ENCODE assay signal across 8 cellular contexts in genomic region chrX:56812515-56813105, GRCh38.
DNase-seq lines count a peak whose midpoint lies in the region; ATAC-seq and TF ChIP-seq lines count a peak whose summit lies in the region.

No MANE protein-coding gene starts in this region.

- peak in 4 of 6 experiments; percentile 10 to 72 (median 70) for DNase-seq in stimulated activated naive CD4-positive, alpha-beta T cell (lab: John Stamatoyannopoulos, UW)
- no peak for DNase-seq in stimulated activated naive CD4-positive, alpha-beta T cell treated with Interleukin-2 at 50 U/mL for 16 hours (lab: John Stamatoyannopoulos, UW)
- peak; percentile 42 for DNase-seq in activated CD8-positive, alpha-beta T cell treated with anti-CD3 and anti-CD28 coated beads for 36 hours
- DNase-seq in memory B cell (ENCODE audit: low spot score in 2 of 2) (peak in 1 of 2 donors; percentile 19), DMS53 (lab: John Stamatoyannopoulos, UW) (no peak), NCI-H187 (lab: John Stamatoyannopoulos, UW) (no peak), NCI-H1436 treated with DMSO at 0.1 percent for 48 hours (lab: John Stamatoyannopoulos, UW) (no peak)

- no peaks in the 10 kb centered on the region for H3K27me3 Mint-ChIP-seq in activated CD8-positive, alpha-beta T cell treated with anti-CD3 and anti-CD28 coated beads for 36 hours
- no peaks in the 10 kb centered on the region for H3K27me3 Mint-ChIP-seq in memory B cell

- no peaks in the 10 kb centered on the region for H3K9me3 Mint-ChIP-seq in activated CD8-positive, alpha-beta T cell treated with anti-CD3 and anti-CD28 coated beads for 36 hours
- H3K9me3 Mint-ChIP-seq in memory B cell, result no peaks in the 10 kb centered on the region

- peak overlapping the region; percentile 97 for H3K27ac Mint-ChIP-seq in activated CD8-positive, alpha-beta T cell treated with anti-CD3 and anti-CD28 coated beads for 36 hours
- H3K27ac Mint-ChIP-seq in memory B cell, result peak overlapping the region; percentile 92

- H3K36me3 Mint-ChIP-seq in activated CD8-positive, alpha-beta T cell treated with anti-CD3 and anti-CD28 coated beads for 36 hours (ENCODE audit: low read depth), result peaks cover 19% of the 10 kb centered on the region
- H3K36me3 Mint-ChIP-seq in memory B cell, result peaks cover 6% of the 10 kb centered on the region

- intact Hi-C loops in activated CD8-positive, alpha-beta T cell treated with anti-CD3 and anti-CD28 coated beads for 36 hours (cut with micrococcal nuclease), result loop anchor here (10.0 kb wide), 1 partner anchor 248 kb away; the partner anchor contains the start of gene UBQLN2

- ATAC-seq in HG03139 (IDR thresholded peaks at IDR 0.05; ENCODE audit: unreplicated experiment), result peak; percentile 97
- ATAC-seq in activated CD8-positive, alpha-beta T cell treated with anti-CD3 and anti-CD28 coated beads for 36 hours, result peak; percentile 77
- peak; percentile 85 for ATAC-seq in memory B cell (ENCODE audit: low read depth)

- peak overlapping the region; percentile 78 for H3K4me3 Mint-ChIP-seq in activated CD8-positive, alpha-beta T cell treated with anti-CD3 and anti-CD28 coated beads for 36 hours
- peak overlapping the region; percentile 81 for H3K4me3 Mint-ChIP-seq in memory B cell

- POLR2A ChIA-PET in activated CD8-positive, alpha-beta T cell treated with anti-CD3 and anti-CD28 coated beads for 36 hours (lab: Charles Lee), result interaction anchor here (0.8 kb wide), 1 partner anchor 780 kb away, joined by 3 read pairs; no protein-coding TSS in a partner anchor

- CTCF ChIA-PET in activated CD8-positive, alpha-beta T cell treated with anti-CD3 and anti-CD28 coated beads for 36 hours (lab: Charles Lee), result interaction anchor here (0.7 kb wide), 1 partner anchor 51 kb away, joined by 3 read pairs; no protein-coding TSS in a partner anchor

- TF ChIP-seq CTCF in activated CD8-positive, alpha-beta T cell treated with anti-CD3 and anti-CD28 coated beads for 36 hours (IDR thresholded peaks at IDR 0.05), result no peak

- peaks cover 37% of the 10 kb centered on the region for H3K4me1 Mint-ChIP-seq in activated CD8-positive, alpha-beta T cell treated with anti-CD3 and anti-CD28 coated beads for 36 hours (ENCODE audit: low read depth)
- peaks cover 36% of the 10 kb centered on the region for H3K4me1 Mint-ChIP-seq in memory B cell

Comparison
In these comparisons a context has a peak if more than half of its experiments do, and no peak if none do; other contexts are left out.
1. DNase-seq: peak in stimulated activated naive CD4-positive, alpha-beta T cell (4 of 6) and activated CD8-positive, alpha-beta T cell treated with anti-CD3 and anti-CD28 coated beads for 36 hours (single experiment); none in stimulated activated naive CD4-positive, alpha-beta T cell treated with Interleukin-2 at 50 U/mL for 16 hours (single experiment), DMS53 (single experiment), NCI-H187 (0 of 2) and NCI-H1436 treated with DMSO at 0.1 percent for 48 hours (single experiment).
2. Peak in every context shown above with its lines, with median percentiles within 50 percentile points of each other: ATAC-seq.